12 cellular contexts compared by ENCODE assay signal in genomic region chr10:33314788-33315561, GRCh38. TPM values are rescaled to one million over a fixed set of nuclear protein-coding genes. Genes with fewer than 3 reads are reported as not detected.
DNase-seq lines count a peak whose midpoint lies in the region; ATAC-seq and TF ChIP-seq lines count a peak whose summit lies in the region.
"Had no signal": no experiment of that assay in that cellular context is flagged by ENCODE, and none has a peak within 500 bp of the region (broad histone marks: within the 10 kb centered on the region; RNA-seq: fewer than 3 reads in every experiment).

No MANE protein-coding gene starts in this region.

- H3K9me3 ChIP-seq in esophagus muscularis mucosa: no peaks in the 10 kb centered on the region
- H3K9me3 ChIP-seq in gastrocnemius medialis: no peaks in the 10 kb centered on the region

- WGBS in esophagus muscularis mucosa: 41% methylated on average over 5 of the region's 5 CpGs

- no peak for TF ChIP-seq EP300 in esophagus muscularis mucosa (IDR thresholded peaks at IDR 0.05)

- H3K4me3 ChIP-seq in esophagus muscularis mucosa: no peak overlapping the region
- H3K4me3 ChIP-seq in gastrocnemius medialis: no peak overlapping the region
- H3K4me3 ChIP-seq: GM23248 had no signal

- TF ChIP-seq POLR2A in esophagus muscularis mucosa (IDR thresholded peaks at IDR 0.05; ENCODE audit: low read depth): no peak
- no peak for TF ChIP-seq POLR2A in gastrocnemius medialis (IDR thresholded peaks at IDR 0.05)

- H3K27ac ChIP-seq in esophagus muscularis mucosa (replicated peaks in 1 of 4): peak overlapping the region; percentile 56 to 64 (median 61)
- H3K27ac ChIP-seq in gastrocnemius medialis: peak overlapping the region in 3 of 4 donors; percentile 25 to 61 (median 57)
- H3K27ac ChIP-seq: GM23248, parathyroid adenoma had no signal

- in situ Hi-C loops in gastrocnemius medialis (cut with MboI; ENCODE audit: low sequenced_read_pairs in 4 of 4): loop anchor here in 3 of 4 donors (25.0 kb wide), 2 partner anchors 103 to 1322 kb away; no protein-coding TSS in a partner anchor

- TF ChIP-seq CTCF in esophagus muscularis mucosa (IDR thresholded peaks at IDR 0.05) (no peak), gastrocnemius medialis (IDR thresholded peaks at IDR 0.05 in 4 of 5, conservative IDR thresholded peaks at IDR 0.05 in 1 of 5) (no peak)

- H3K36me3 ChIP-seq in esophagus muscularis mucosa: peaks cover 0 to 3% (median 0%) of the 10 kb centered on the region in 4 donors
- no peaks in the 10 kb centered on the region for H3K36me3 ChIP-seq in gastrocnemius medialis

- H3K4me1 ChIP-seq in esophagus muscularis mucosa (peaks cover 53 to 67% (median 56%) of the 10 kb centered on the region in 4 donors), gastrocnemius medialis (peaks cover 38 to 44% of the 10 kb centered on the region in 2 donors)
- H3K4me1 ChIP-seq: parathyroid adenoma had no signal

- H3K27me3 ChIP-seq in esophagus muscularis mucosa: no peaks in the 10 kb centered on the region
- no peaks in the 10 kb centered on the region for H3K27me3 ChIP-seq in gastrocnemius medialis

- DNase-seq in NCI-H345 (lab: John Stamatoyannopoulos, UW) (peak; percentile 43), NCI-H345 treated with DMSO at 0.1 percent for 48 hours (lab: John Stamatoyannopoulos, UW; ENCODE audit: unreplicated experiment) (no peak), NCI-H748 (lab: John Stamatoyannopoulos, UW; ENCODE audit: unreplicated experiment) (peak; percentile 64), esophagus muscularis mucosa (ENCODE audit: extremely low spot score) (no peak), gastrocnemius medialis (no peak), putamen (ENCODE audit: low spot score) (no peak), Kasumi-1 (lab: John Stamatoyannopoulos, UW) (no peak)
- no peak for DNase-seq in activated CD8-positive, alpha-beta memory T cell treated with anti-CD3 and anti-CD28 coated beads, Interleukin-2, amount 50 U/mL, for 48 hours
- DNase-seq: activated CD4-positive, CD25-positive, alpha-beta regulatory T cell treated with anti-CD3 and anti-CD28 coated beads, Interleukin-2, amount 50 U/mL, for 72 hours; activated T-cell treated with anti-CD3 and anti-CD28 coated beads, Interleukin-2, amount 50 U/mL, for 48 hours; GM23248 had no signal

- ATAC-seq in gastrocnemius medialis: no peak

- intact Hi-C loops in esophagus muscularis mucosa (cut with DNase I) (no loop called here), gastrocnemius medialis (cut with DNase I; ENCODE audit: low total_unique reads) (no loop called here)

RNA-seq across cellular contexts. Expression of gene NRP1, which starts 19.5 kb away (rescaled TPM):
- 10 to 100 TPM; 36.5 to 64.4 (median 54.1) TPM for total RNA-seq in esophagus muscularis mucosa
- 10 to 100 TPM; 20.4 to 29.0 (median 22.1) TPM for total RNA-seq in gastrocnemius medialis

Comparison
In these comparisons a context has a peak if more than half of its experiments do, and no peak if none do; other contexts are left out.
1. DNase-seq: peak in NCI-H345 (single experiment) and NCI-H748 (single experiment); none in NCI-H345 treated with DMSO at 0.1 percent for 48 hours (single experiment), esophagus muscularis mucosa (single experiment), gastrocnemius medialis (0 of 2), activated CD8-positive, alpha-beta memory T cell treated with anti-CD3 and anti-CD28 coated beads, Interleukin-2, amount 50 U/mL, for 48 hours (single experiment), putamen (single experiment) and Kasumi-1 (0 of 2).